ENCODE assay signal across 10 cellular contexts in genomic region chr11:69123593-69124545, GRCh38. TPM values are rescaled to one million over a fixed set of nuclear protein-coding genes. Genes with fewer than 3 reads are reported as not detected.
DNase-seq lines count a peak whose midpoint lies in the region; ATAC-seq, FAIRE-seq and TF ChIP-seq lines count a peak whose summit lies in the region.
"Had no signal": no experiment of that assay in that cellular context is flagged by ENCODE, and none has a peak within 500 bp of the region (broad histone marks: within the 10 kb centered on the region; RNA-seq: fewer than 3 reads in every experiment).

No MANE protein-coding gene starts in this region.

- H3K79me2 ChIP-seq in GM12878 (ENCODE audit: control insufficient read depth, insufficient read depth, low read length): no peaks in the 10 kb centered on the region
- H3K79me2 ChIP-seq in mesendoderm (ENCODE audit: control insufficient read depth, insufficient read depth, low read length): no peaks in the 10 kb centered on the region

- H3K9me3 Mint-ChIP-seq in activated CD8-positive, alpha-beta memory T cell treated with anti-CD3 and anti-CD28 coated beads, Interleukin-2, amount 10 ng/mL, durations not matched to agents 7 days and 5 days (ENCODE audit: low read depth): no peaks in the 10 kb centered on the region

- DNase-seq in A549 (ENCODE audit: low read depth in 1 of 2, low spot score in 1 of 2): peak in 1 of 2 experiments; percentile 57
- no peak for DNase-seq in GM12878 (ENCODE audit: low read depth, low spot score)
- peak; percentile 46 for DNase-seq in mesendoderm
- DNase-seq in NCI-H1436 (lab: John Stamatoyannopoulos, UW): no peak
- DNase-seq in UCSD-AML1 (lab: John Stamatoyannopoulos, UW; ENCODE audit: unreplicated experiment): no peak
- DNase-seq in activated CD8-positive, alpha-beta memory T cell treated with anti-CD3 and anti-CD28 coated beads, Interleukin-2, amount 10 ng/mL, durations not matched to agents 7 days and 5 days: no peak
- DNase-seq: NCI-H2029 had no signal

- H3K9me3 ChIP-seq in A549 (peaks cover 18% of the 10 kb centered on the region; the same call in 1 of the 3 replicates), GM12878 (replicated peaks; ENCODE audit: control insufficient read depth, insufficient read depth, low read length) (peaks cover 2% of the 10 kb centered on the region; the same call in 2 of the 3 replicates)

- H3K27me3 ChIP-seq in GM12878 (replicated peaks in 1 of 2; ENCODE audit: control insufficient read depth in 2 of 2, insufficient read depth in 2 of 2, low read length in 1 of 2) (no peaks in the 10 kb centered on the region), mesendoderm (ENCODE audit: insufficient read depth, low read length, poor library complexity) (no peaks in the 10 kb centered on the region)

- H3K27ac ChIP-seq in A549: peak overlapping the region; percentile 91 to 98
- no peak overlapping the region for H3K27ac ChIP-seq in GM12878 (ENCODE audit: control insufficient read depth, insufficient read depth)
- peak overlapping the region; percentile 75 for H3K27ac ChIP-seq in mesendoderm (ENCODE audit: low read depth, low read length)

- H2BK120ac ChIP-seq in mesendoderm (ENCODE audit: low read depth, low read length): no peak overlapping the region

- peak overlapping the region; percentile 81 for H3K56ac ChIP-seq in mesendoderm (ENCODE audit: low read length)

- TF ChIP-seq POLR2A in A549 (IDR thresholded peaks at IDR 0.05; ENCODE audit: low read length) (no peak), GM12878 (IDR thresholded peaks at IDR 0.05; ENCODE audit: low read depth, low read length) (no peak)

- no peaks in the 10 kb centered on the region for H3K27me3 Mint-ChIP-seq in activated CD8-positive, alpha-beta memory T cell treated with anti-CD3 and anti-CD28 coated beads, Interleukin-2, amount 10 ng/mL, durations not matched to agents 7 days and 5 days

- peaks cover 8% of the 10 kb centered on the region for H3K4me1 Mint-ChIP-seq in activated CD8-positive, alpha-beta memory T cell treated with anti-CD3 and anti-CD28 coated beads, Interleukin-2, amount 10 ng/mL, durations not matched to agents 7 days and 5 days
- H3K4me1 Mint-ChIP-seq: central memory CD8-positive, alpha-beta T cell had no signal

- no peaks in the 10 kb centered on the region for H4K20me1 ChIP-seq in GM12878 (ENCODE audit: control insufficient read depth, insufficient read depth)

- BruUV-seq in GM12878 (replicated peaks; lab: Mats Ljungman, UMichigan): no TSS peak

- intact Hi-C loops in GM12878 (cut with micrococcal nuclease; ENCODE audit: unreplicated experiment): no loop called here

- no peak overlapping the region for H4K5ac ChIP-seq in mesendoderm (ENCODE audit: low read length)

- no peak overlapping the region for H2BK5ac ChIP-seq in mesendoderm (ENCODE audit: low read length)

- H3K18ac ChIP-seq in mesendoderm (ENCODE audit: low read length): peak overlapping the region; percentile 0

- no peak overlapping the region for H2AK5ac ChIP-seq in mesendoderm (ENCODE audit: low read length)

- H3K4me3 Mint-ChIP-seq in activated CD8-positive, alpha-beta memory T cell treated with anti-CD3 and anti-CD28 coated beads, Interleukin-2, amount 10 ng/mL, durations not matched to agents 7 days and 5 days: no peak overlapping the region

- H3K9ac ChIP-seq in GM12878 (ENCODE audit: control insufficient read depth, insufficient read depth, low read length) (no peak overlapping the region), mesendoderm (ENCODE audit: low read length) (peak overlapping the region; percentile 28)

- H3K27ac Mint-ChIP-seq in activated CD8-positive, alpha-beta memory T cell treated with anti-CD3 and anti-CD28 coated beads, Interleukin-2, amount 10 ng/mL, durations not matched to agents 7 days and 5 days: no peak overlapping the region

- CTCF ChIA-PET in A549 (lab: Yijun Ruan, JAX) (interaction anchor here (0.7 to 5.1 kb wide), 9 partner anchors 8 to 546 kb away, joined by 3 to 37 read pairs (median 3); no protein-coding TSS in a partner anchor), GM12878 (lab: Yijun Ruan, JAX) (interaction anchor here (0.9 to 1.2 kb wide), 2 partner anchors 8 to 22 kb away, joined by 3 to 6 read pairs; no protein-coding TSS in a partner anchor)
- CTCF ChIA-PET in activated CD8-positive, alpha-beta memory T cell treated with anti-CD3 and anti-CD28 coated beads, Interleukin-2, amount 10 ng/mL, durations not matched to agents 7 days and 5 days (lab: Charles Lee): no interaction called here

- H2BK15ac ChIP-seq in mesendoderm (replicated peaks; ENCODE audit: low read depth): no peak overlapping the region

- TF ChIP-seq EP300 in A549 (IDR thresholded peaks at IDR 0.05) (no peak), GM12878 (IDR thresholded peaks at IDR 0.05; ENCODE audit: borderline replicate concordance in 1 of 2, control insufficient read depth in 1 of 2, low read depth in 2 of 2, low read length in 2 of 2) (no peak)

- peak; percentile 70 for FAIRE-seq in A549 (lab: Jason Lieb, UNC)
- FAIRE-seq in GM12878 (lab: Jason Lieb, UNC): no peak

- no peak overlapping the region for H4K8ac ChIP-seq in mesendoderm (ENCODE audit: low read depth, low read length)

- H3K79me1 ChIP-seq in mesendoderm (ENCODE audit: low read length): no peaks in the 10 kb centered on the region

- H3K4me2 ChIP-seq in A549 (peak overlapping the region; percentile 94), GM12878 (ENCODE audit: control insufficient read depth, insufficient read depth) (peak overlapping the region; percentile 59), mesendoderm (ENCODE audit: low read length) (peak overlapping the region; percentile 61)

- H3K4me1 ChIP-seq in A549 (peaks cover 37% of the 10 kb centered on the region), GM12878 (ENCODE audit: control insufficient read depth, insufficient read depth, low read length) (peaks cover 19% of the 10 kb centered on the region), mesendoderm (ENCODE audit: control insufficient read depth, low read depth, low read length) (peaks cover 6% of the 10 kb centered on the region)

- in situ Hi-C loops in GM12878 (cut with MboI): no loop called here

- WGBS in A549 (ENCODE audit: missing lambda C conversion rate): 69% methylated on average over 19 of the region's 27 CpGs
- 42% methylated on average over 19 of the region's 27 CpGs for WGBS in GM12878 (ENCODE audit: insufficient coverage, insufficient replicate concordance, low lambda C conversion rate, missing lambda C conversion rate)
- no CpG with 5 or more reads among the region's 27 CpGs for WGBS in mesendoderm (ENCODE audit: extremely low coverage, insufficient coverage, low lambda C conversion rate)

- H3K4me3 ChIP-seq in A549: peak overlapping the region; percentile 28; the same call in 1 of the 3 replicates
- no peak overlapping the region for H3K4me3 ChIP-seq in GM12878
- H3K4me3 ChIP-seq in mesendoderm (ENCODE audit: low read length): no peak overlapping the region

- TF ChIP-seq CTCF in A549 (IDR thresholded peaks at IDR 0.05) (no peak), GM12873 (IDR thresholded peaks at IDR 0.05; ENCODE audit: insufficient read depth, low read depth, low read length, missing control alignments) (peak; percentile 27), GM12878 (IDR thresholded peaks at IDR 0.05 in 2 of 3, conservative IDR thresholded peaks at IDR 0.05 in 1 of 3; ENCODE audit: control insufficient read depth in 2 of 3, extremely low read depth in 1 of 3, insufficient read depth in 1 of 3, low read depth in 3 of 3, low read length in 3 of 3) (no peak; a peak in 1 of 6 replicates)

- peak overlapping the region; percentile 48 for H3K23ac ChIP-seq in mesendoderm (ENCODE audit: low read length)

- H3K4ac ChIP-seq in mesendoderm (ENCODE audit: low read depth, low read length): no peak overlapping the region

- H3K36me3 Mint-ChIP-seq in activated CD8-positive, alpha-beta memory T cell treated with anti-CD3 and anti-CD28 coated beads, Interleukin-2, amount 10 ng/mL, durations not matched to agents 7 days and 5 days: no peaks in the 10 kb centered on the region

- SMC1A ChIA-PET in GM12878 (lab: Charles Lee; ENCODE audit: uncharacterized antibody, unreplicated experiment): interaction anchor here (1.0 to 1.6 kb wide), 2 partner anchors 32 to 43 kb away, joined by 3 read pairs; partner anchors contain the start of gene SMIM38

- ATAC-seq in A549 (peak; percentile 14 to 19; a peak in 5 of 6 replicates), GM12878 (peak; percentile 39), HG03439 (IDR thresholded peaks at IDR 0.05; ENCODE audit: unreplicated experiment) (no peak)
- ATAC-seq in activated CD8-positive, alpha-beta memory T cell treated with anti-CD3 and anti-CD28 coated beads, Interleukin-2, amount 10 ng/mL, durations not matched to agents 7 days and 5 days: no peak

- H2AFZ ChIP-seq in GM12878 (ENCODE audit: control insufficient read depth, low read depth, low read length): peak overlapping the region; percentile 47

- RAD21 ChIA-PET in GM12878 (lab: Charles Lee; ENCODE audit: unreplicated experiment): no interaction called here

- TF ChIP-seq RAD21 in A549 (conservative IDR thresholded peaks at IDR 0.05 in 1 of 2, IDR thresholded peaks at IDR 0.05 in 1 of 2): peak in 1 of 2 experiments; percentile 24; a peak in 1 of 5 replicates
- TF ChIP-seq RAD21 in GM12878 (IDR thresholded peaks at IDR 0.05; ENCODE audit: insufficient read depth, low read depth, low read length): 0 out of 2 replicates have a peak, but pooled peaks have one; percentile 2

- H3K36me3 ChIP-seq in GM12878 (ENCODE audit: control insufficient read depth in 2 of 2, insufficient read depth in 2 of 2, low read length in 1 of 2) (no peaks in the 10 kb centered on the region), mesendoderm (ENCODE audit: control insufficient read depth, insufficient read depth, low read length) (no peaks in the 10 kb centered on the region)

- POLR2A ChIA-PET in A549 (lab: Yijun Ruan, JAX): interaction anchor here (0.6 to 2.3 kb wide), 3 partner anchors 23 to 1177 kb away, joined by 3 to 7 read pairs (median 3); no protein-coding TSS in a partner anchor
- POLR2A ChIA-PET in GM12878 (lab: Charles Lee): no interaction called here

RNA-seq across cellular contexts. Expression of gene SMIM38, which starts 31.9 kb away (rescaled TPM):
- polyA plus RNA-seq in A549 (2011; rRNA removed) (0.08 and 0.24 TPM in 2 replicates), A549 (2017; fragmentation: RNase III; extraction: RNeasy Plus Mini Kit Qiagen cat#74134 plus additional on column Dnase treatment) (0.05 to 0.08 TPM in 2 of 3 replicates, not detected in the other), GM12878 (2011; rRNA removed) (3.1 and 5.0 TPM in 2 replicates), GM12878 (2014; fragmentation: Illumina TruSeq; extraction: Trizol) (0.95 and 1.4 TPM in 2 replicates), GM12878 (2014; fragmentation: Nextera tagmentation; extraction: Ambion mirVana) (under 1 TPM in 1 of 2 experiments, not detected in 1; 0.15 TPM), GM12878 (2014; rRNA removed) (4.0 and 4.3 TPM in 2 replicates), GM12878 (2016; fragmentation: Nextera tagmentation; extraction: Ambion mirVana) (under 1 TPM; 0.21 to 0.63 TPM)
- 0.01 TPM in 2 replicates for polyA plus RNA-seq in A549 (2012; cell fraction: cytosol; rRNA removed)
- 0.23 and 0.27 TPM in 2 replicates for polyA plus RNA-seq in A549 (2012; cell fraction: nucleus; rRNA removed)
- polyA minus RNA-seq in A549 (2011; rRNA and poly(A)+ RNA removed): 0.15 and 0.21 TPM in 2 replicates
- 43.8 and 47.7 TPM in 2 replicates for total RNA-seq in GM12878 (2013; cell fraction: nucleolus; rRNA removed)
- total RNA-seq in GM12878 (2014; rRNA removed) (3.8 and 5.3 TPM in 2 replicates), GM12878 (2014; rRNA removed; fragmentation: Illumina TruSeq; extraction: Trizol) (1.8 and 2.1 TPM in 2 replicates), GM12878 (2021) (2.8 and 3.5 TPM in 2 replicates)
- polyA plus RNA-seq in GM12878 (2011; ENCODE audit: low read depth): 2.6 TPM
- polyA plus RNA-seq in GM12878 (2011; cell fraction: cytosol; rRNA removed): 6.9 and 8.4 TPM in 2 replicates
- polyA plus RNA-seq in GM12878 (2011; cell fraction: nucleus; rRNA removed): 11.2 and 17.9 TPM in 2 replicates
- 4.0 and 5.9 TPM in 2 replicates for polyA plus RNA-seq in GM12878 (2012)
- 7.4 and 15.5 TPM in 2 replicates for polyA minus RNA-seq in GM12878 (2011; rRNA and poly(A)+ RNA removed)
- polyA minus RNA-seq in GM12878 (2011; cell fraction: cytosol; rRNA and poly(A)+ RNA removed): 2.7 and 4.4 TPM in 2 replicates
- 7.4 and 7.9 TPM in 2 replicates for polyA minus RNA-seq in GM12878 (2011; cell fraction: nucleus; rRNA and poly(A)+ RNA removed)
- polyA plus RNA-seq in mesendoderm (2013, experiment 1 of 2): not detected
- polyA plus RNA-seq in mesendoderm (2013, experiment 2 of 2): 0.11 TPM
- under 1 TPM; 0.26 to 0.56 TPM for total RNA-seq in activated CD8-positive, alpha-beta memory T cell treated with anti-CD3 and anti-CD28 coated beads, Interleukin-2, amount 10 ng/mL, durations not matched to agents 7 days and 5 days

Comparison
In these comparisons a context has a peak if more than half of its experiments do, and no peak if none do; other contexts are left out.
1. ATAC-seq: peak in A549 (2 of 2) and GM12878 (single experiment); none in HG03439 (single experiment) and activated CD8-positive, alpha-beta memory T cell treated with anti-CD3 and anti-CD28 coated beads, Interleukin-2, amount 10 ng/mL, durations not matched to agents 7 days and 5 days (single experiment).
2. Of the 24 proteins assayed by ChIP-seq in both GM12878 and A549: peak only in GM12878: none; only in A549: KDM1A; in both: none; in neither: 22; mixed calls (peak in some experiments, not most) for 1.
3. Peak in every context shown above with its lines, with median percentiles within 50 percentile points of each other: H3K4me2 ChIP-seq.